ENCODE assay signal across 26 cellular contexts in the genomic region with DNA sequence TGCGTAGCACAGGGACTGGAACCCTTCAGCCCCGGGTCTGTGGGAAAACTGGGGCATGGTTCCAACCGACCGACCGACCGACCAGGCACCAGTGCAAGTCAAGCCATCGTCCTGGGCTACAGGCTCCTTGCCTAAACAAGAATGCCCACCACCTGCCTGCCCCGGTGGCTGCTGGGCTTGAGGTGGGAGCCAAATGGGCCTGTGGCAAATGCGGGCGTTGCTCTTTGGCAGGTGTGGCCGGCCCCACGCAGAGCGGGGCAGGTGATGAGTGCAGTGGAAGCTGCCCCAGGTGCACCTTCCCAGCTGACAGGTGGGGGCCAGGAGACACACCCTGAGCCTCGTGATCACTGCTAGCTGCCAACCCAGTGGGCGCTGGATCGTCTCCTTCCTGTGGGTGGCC.
"Had no signal": no experiment of that assay in that cellular context is flagged by ENCODE, and none has a peak within 500 bp of the region (broad histone marks: within the 10 kb centered on the region; RNA-seq: fewer than 3 reads in every experiment).

No MANE protein-coding gene starts in this region.

- H3K36me3 ChIP-seq: SJCRH30 had no signal

- H3K27me3 ChIP-seq: Peyer's patch, SJCRH30 had no signal

- H3K4me2 ChIP-seq: SK-N-SH had no signal

- H3K27ac ChIP-seq: Peyer's patch, RWPE1, SJCRH30, VCaP had no signal

- H3K9me3 ChIP-seq: Peyer's patch, SJCRH30, SK-N-SH had no signal

- H3K4me3 ChIP-seq: Peyer's patch, SJCRH30 had no signal

- H3K9ac ChIP-seq: SK-N-SH had no signal

- DNase-seq: activated CD4-positive, alpha-beta T cell treated with anti-CD3 and anti-CD28 coated beads for 36 hours; activated CD4-positive, alpha-beta T cell treated with anti-CD3 and anti-CD28 coated beads, Interleukin-2, amount 50 U/mL, for 1 hour; activated CD8-positive, alpha-beta T cell treated with anti-CD3 and anti-CD28 coated beads for 36 hours; activated effector memory CD4-positive, alpha-beta T cell treated with Interleukin-2 at 50 U/mL for 16 hours; activated naive CD4-positive, alpha-beta T cell; activated T-cell treated with anti-CD3 and anti-CD28 coated beads, Interleukin-2, amount 50 U/mL, for 24 hours; aorta; central memory CD4-positive, alpha-beta T cell; IMR-90; Kasumi-1; KBM-7; NCI-H1092; NCI-H1694 treated with DMSO at 0.1 percent for 48 hours; NCI-H2029 treated with DMSO at 0.1 percent for 48 hours; NCI-H2171 treated with DMSO at 0.1 percent for 48 hours; NCI-H226; NCI-H510A treated with DMSO at 0.1 percent for 48 hours; NCI-H774; NK-92 treated with Interleukin-12 subunit alpha and Interleukin-12 subunit beta, amount 100 ng/mL, for 24 hours; Peyer's patch; Right ventricle myocardium superior; SJCRH30; SK-N-SH; T-helper 1 cell had no signal

- H3K4me1 ChIP-seq: Peyer's patch, SJCRH30 had no signal
